ENCODE assay signal across 8 cellular contexts in genomic region chr1:94926365-94926914, GRCh38.
A peak's percentile ranks its signal among the peaks of the same experiment; 100 is the strongest.
DNase-seq lines count a peak whose midpoint lies in the region; ATAC-seq and TF ChIP-seq lines count a peak whose summit lies in the region.

No MANE protein-coding gene starts in this region.

- TF ChIP-seq CTCF in VCaP (conservative IDR thresholded peaks at IDR 0.05) (peak; percentile 68), epithelial cell of esophagus (IDR thresholded peaks at IDR 0.05; ENCODE audit: insufficient read depth, low read depth, low read length, missing control alignments) (no peak), tibial artery (IDR thresholded peaks at IDR 0.05) (peak; percentile 46 to 48)

- no peaks in the 10 kb centered on the region for H3K27me3 ChIP-seq in tibial artery

- DNase-seq in DMS53 treated with DMSO at 0.1 percent for 48 hours (lab: John Stamatoyannopoulos, UW; ENCODE audit: unreplicated experiment) (peak; percentile 83), epithelial cell of esophagus (ENCODE audit: low read depth) (peak; percentile 39), midbrain (lab: John Stamatoyannopoulos, UW) (peak; percentile 67), tibial artery (peak; percentile 42 to 78)

- H3K4me1 ChIP-seq in tibial artery = peaks cover 0 to 65% (median 42%) of the 10 kb centered on the region in 4 donors

- ATAC-seq in GM19395 (IDR thresholded peaks at IDR 0.05; ENCODE audit: unreplicated experiment) (peak; percentile 39), HG03460 (IDR thresholded peaks at IDR 0.05; ENCODE audit: unreplicated experiment) (peak; percentile 22), GM19455 (IDR thresholded peaks at IDR 0.05; ENCODE audit: unreplicated experiment) (no peak)

- peaks cover 0 to 3% (median 0%) of the 10 kb centered on the region in 3 donors for H3K36me3 ChIP-seq in tibial artery

- H3K9me3 ChIP-seq in tibial artery = no peaks in the 10 kb centered on the region

- H3K4me3 ChIP-seq in epithelial cell of esophagus (ENCODE audit: low read length) (peak overlapping the region; percentile 68), tibial artery (peak overlapping the region; percentile 86 to 93)

- H3K27ac ChIP-seq in VCaP = peak overlapping the region; percentile 83
- H3K27ac ChIP-seq in tibial artery = peak overlapping the region; percentile 99

- intact Hi-C loops in tibial artery (cut with DNase I; ENCODE audit: low total_unique reads) = loop anchor here (5.0 kb wide), 1 partner anchor 106 kb away; no protein-coding TSS in a partner anchor
